10 cellular contexts compared by ENCODE assay signal in genomic region chr2:121283670-121284245, GRCh38. TPM values are rescaled to one million over a fixed set of nuclear protein-coding genes. Genes with fewer than 3 reads are reported as not detected.
DNase-seq lines count a peak whose midpoint lies in the region; ATAC-seq and TF ChIP-seq lines count a peak whose summit lies in the region.
"Had no signal": no experiment of that assay in that cellular context is flagged by ENCODE, and none has a peak within 500 bp of the region (broad histone marks: within the 10 kb centered on the region; RNA-seq: fewer than 3 reads in every experiment).

No MANE protein-coding gene starts in this region.

- ATAC-seq in natural killer cell treated with Interleukin-12 subunit alpha and Interleukin-12 subunit beta and Interleukin-15 and Interleukin-18, amount 100 ng/mL, for 72 hours: no peak
- ATAC-seq in GM18517 (IDR thresholded peaks at IDR 0.05; ENCODE audit: unreplicated experiment) (no peak), GM21528 (IDR thresholded peaks at IDR 0.05; ENCODE audit: low FRiP score, unreplicated experiment) (no peak)

- H3K36me3 ChIP-seq in CD4-positive, alpha-beta memory T cell (ENCODE audit: insufficient read depth, low read length): no peaks in the 10 kb centered on the region
- H3K36me3 ChIP-seq in HUES6 (ENCODE audit: control insufficient read depth, insufficient read depth, low read length): no peaks in the 10 kb centered on the region

- H3K9me3 Mint-ChIP-seq in CD4-positive, alpha-beta memory T cell: peaks cover 0 to 1% (median 0%) of the 10 kb centered on the region in 8 donors
- no peaks in the 10 kb centered on the region for H3K9me3 Mint-ChIP-seq in chondrocyte (ENCODE audit: low read depth)
- no peaks in the 10 kb centered on the region for H3K9me3 Mint-ChIP-seq in natural killer cell treated with Interleukin-12 subunit alpha and Interleukin-12 subunit beta and Interleukin-15 and Interleukin-18, amount 100 ng/mL, for 72 hours

- intact Hi-C loops in CD4-positive, alpha-beta memory T cell (cut with micrococcal nuclease): no loop called here

- CTCF ChIA-PET in CD4-positive, alpha-beta memory T cell (lab: Charles Lee; ENCODE audit: partially characterized antibody): no interaction called here

- H3K27me3 ChIP-seq in CD4-positive, alpha-beta memory T cell (ENCODE audit: insufficient read depth, low read length): no peaks in the 10 kb centered on the region
- H3K27me3 ChIP-seq in HUES6 (ENCODE audit: control insufficient read depth, insufficient read depth, low read length): peaks cover 46% of the 10 kb centered on the region

- no peak overlapping the region for H3K4me3 ChIP-seq in CD4-positive, alpha-beta memory T cell (ENCODE audit: low read length in 2 of 2)
- H3K4me3 ChIP-seq in HUES6 (ENCODE audit: low read depth, low read length): peak overlapping the region; percentile 70

- H3K9me3 ChIP-seq in CD4-positive, alpha-beta memory T cell (ENCODE audit: control insufficient read depth in 1 of 2, low read length in 2 of 2): no peaks in the 10 kb centered on the region
- H3K9me3 ChIP-seq in HUES6 (ENCODE audit: control insufficient read depth, insufficient read depth, low read depth, low read length): no peaks in the 10 kb centered on the region

- POLR2A ChIA-PET in CD4-positive, alpha-beta memory T cell (lab: Charles Lee; ENCODE audit: partially characterized antibody): no interaction called here

- no peak overlapping the region for H3K27ac Mint-ChIP-seq in CD4-positive, alpha-beta memory T cell
- H3K27ac Mint-ChIP-seq in chondrocyte (ENCODE audit: unreplicated experiment): no peak overlapping the region
- no peak overlapping the region for H3K27ac Mint-ChIP-seq in natural killer cell treated with Interleukin-12 subunit alpha and Interleukin-12 subunit beta and Interleukin-15 and Interleukin-18, amount 100 ng/mL, for 72 hours

- H3K4me1 Mint-ChIP-seq in CD4-positive, alpha-beta memory T cell: peaks cover 0 to 17% (median 10%) of the 10 kb centered on the region in 4 donors
- peaks cover 4% of the 10 kb centered on the region for H3K4me1 Mint-ChIP-seq in chondrocyte (ENCODE audit: low read depth)
- H3K4me1 Mint-ChIP-seq in natural killer cell treated with Interleukin-12 subunit alpha and Interleukin-12 subunit beta and Interleukin-15 and Interleukin-18, amount 100 ng/mL, for 72 hours (ENCODE audit: low read depth in 2 of 2): peaks cover 0 to 6% of the 10 kb centered on the region in 2 donors

- peaks cover 26 to 30% of the 10 kb centered on the region in 2 donors for H3K27me3 Mint-ChIP-seq in CD4-positive, alpha-beta memory T cell
- H3K27me3 Mint-ChIP-seq in chondrocyte (ENCODE audit: low read depth): peaks cover 59% of the 10 kb centered on the region
- peaks cover 16 to 30% of the 10 kb centered on the region in 2 donors for H3K27me3 Mint-ChIP-seq in natural killer cell treated with Interleukin-12 subunit alpha and Interleukin-12 subunit beta and Interleukin-15 and Interleukin-18, amount 100 ng/mL, for 72 hours

- H3K27ac ChIP-seq in CD4-positive, alpha-beta memory T cell (ENCODE audit: low read depth, low read length): no peak overlapping the region
- no peak overlapping the region for H3K27ac ChIP-seq in HUES6 (ENCODE audit: low read depth, low read length)

- no peaks in the 10 kb centered on the region for H3K4me1 ChIP-seq in CD4-positive, alpha-beta memory T cell (ENCODE audit: insufficient read depth, low read length)
- H3K4me1 ChIP-seq in HUES6 (ENCODE audit: control insufficient read depth, insufficient read depth, low read length): peaks cover 16% of the 10 kb centered on the region; the same call in 1 of the 2 replicates

- no peaks in the 10 kb centered on the region for H3K36me3 Mint-ChIP-seq in CD4-positive, alpha-beta memory T cell
- no peaks in the 10 kb centered on the region for H3K36me3 Mint-ChIP-seq in chondrocyte (ENCODE audit: low read depth)
- H3K36me3 Mint-ChIP-seq in natural killer cell treated with Interleukin-12 subunit alpha and Interleukin-12 subunit beta and Interleukin-15 and Interleukin-18, amount 100 ng/mL, for 72 hours: no peaks in the 10 kb centered on the region

- DNase-seq in CD4-positive, alpha-beta memory T cell: no peak
- DNase-seq in chondrocyte (ENCODE audit: low spot score) (no peak), cerebellar cortex (ENCODE audit: low spot score) (no peak), NCI-H1436 (lab: John Stamatoyannopoulos, UW) (no peak)
- DNase-seq in natural killer cell treated with Interleukin-12 subunit alpha and Interleukin-12 subunit beta and Interleukin-15 and Interleukin-18, amount 100 ng/mL, for 72 hours (ENCODE audit: low spot score): no peak
- DNase-seq: HCEC 1CT, MM.1S had no signal

- H3K4me3 Mint-ChIP-seq in CD4-positive, alpha-beta memory T cell: peak overlapping the region; percentile 48 to 79 (median 67)
- H3K4me3 Mint-ChIP-seq in chondrocyte (ENCODE audit: unreplicated experiment): peak overlapping the region; percentile 62
- peak overlapping the region; percentile 67 for H3K4me3 Mint-ChIP-seq in natural killer cell treated with Interleukin-12 subunit alpha and Interleukin-12 subunit beta and Interleukin-15 and Interleukin-18, amount 100 ng/mL, for 72 hours

- TF ChIP-seq CTCF in chondrocyte (IDR thresholded peaks at IDR 0.05): no peak

- no peak overlapping the region for H3K9ac ChIP-seq in HUES6 (ENCODE audit: low read length)

RNA-seq across cellular contexts. Expression of gene TFCP2L1, which starts 1.2 kb away (rescaled TPM):
- under 1 TPM in 1 of 2 experiments, not detected in 1; 0.06 TPM for total RNA-seq in CD4-positive, alpha-beta memory T cell
- not detected for polyA plus RNA-seq in CD4-positive, alpha-beta memory T cell
- total RNA-seq in chondrocyte: 0.02 TPM in 1 of 3 replicates, not detected in the others
- under 1 TPM; 0.19 to 0.33 TPM for total RNA-seq in natural killer cell treated with Interleukin-12 subunit alpha and Interleukin-12 subunit beta and Interleukin-15 and Interleukin-18, amount 100 ng/mL, for 72 hours
